ENCODE assay signal across 19 cellular contexts in the genomic region with DNA sequence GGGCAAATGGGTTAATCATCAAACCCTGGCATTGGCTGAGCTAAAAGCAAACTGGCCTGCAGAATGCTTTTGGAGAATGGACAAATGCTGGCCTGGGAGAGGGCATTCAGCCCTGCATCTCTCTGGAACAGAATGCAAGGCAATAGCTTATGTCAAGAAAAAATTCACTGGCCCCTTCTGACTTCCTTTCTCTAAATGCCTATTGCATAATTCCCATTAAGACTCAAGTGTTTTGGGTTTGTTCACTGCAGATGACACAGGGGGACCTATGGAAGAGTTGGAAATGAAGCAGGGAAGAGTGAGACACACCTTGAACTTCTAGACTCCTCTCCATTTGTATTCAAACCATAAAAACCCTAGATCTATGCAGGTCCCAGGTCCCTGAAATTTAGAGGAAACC. TPM values are rescaled to one million over a fixed set of nuclear protein-coding genes. Genes with fewer than 3 reads are reported as not detected.
"Had no signal": no experiment of that assay in that cellular context is flagged by ENCODE, and none has a peak within 500 bp of the region (broad histone marks: within the 10 kb centered on the region; RNA-seq: fewer than 3 reads in every experiment).

No MANE protein-coding gene starts in this region.

- ATAC-seq: activated CD8-positive, alpha-beta T cell treated with anti-CD3 and anti-CD28 coated beads, Interleukin-2, amount 10 ng/mL, durations not matched to agents 7 days and 5 days; left colon; natural killer cell treated with Interleukin-12 subunit alpha and Interleukin-12 subunit beta and Interleukin-15 and Interleukin-18, amount 100 ng/mL, for 72 hours; right cardiac atrium had no signal

- H3K4me3 ChIP-seq: adrenal gland, spleen, vagina had no signal

- H3K9me3 Mint-ChIP-seq: dendritic cell treated with granulocyte-macrophage colony-stimulating factor and Interleukin-4, amounts not matched to agents 40 ng/mL and 50 ng/mL, for 4 days; endodermal cell; natural killer cell treated with Interleukin-12 subunit alpha and Interleukin-12 subunit beta and Interleukin-15 and Interleukin-18, amount 100 ng/mL, for 72 hours had no signal

- DNase-seq: activated CD4-positive, alpha-beta T cell treated with anti-CD3 and anti-CD28 coated beads for 4 hours; activated CD8-positive, alpha-beta memory T cell treated with anti-CD3 and anti-CD28 coated beads, Interleukin-2, amount 50 U/mL, for 48 hours; activated CD8-positive, alpha-beta T cell treated with anti-CD3 and anti-CD28 coated beads, Interleukin-2, amount 10 ng/mL, durations not matched to agents 7 days and 5 days; activated naive CD4-positive, alpha-beta T cell treated with Interleukin-2 at 50 U/mL for 16 hours; adrenal gland; central memory CD4-positive, alpha-beta T cell; endodermal cell; erythroblast; left colon; nucleus accumbens; right cardiac atrium; spleen; stimulated activated CD4-positive, alpha-beta T cell treated with anti-CD3 and anti-CD28 coated beads, Interleukin-1b, Interleukin-23, amount 100 ng/mL, for 48 hours; stimulated activated naive CD4-positive, alpha-beta T cell treated with Interleukin-2 at 50 U/mL for 16 hours; T1000; WERI-Rb-1 had no signal

- H3K9me3 ChIP-seq: adrenal gland, spleen, vagina had no signal

- H3K27me3 Mint-ChIP-seq: dendritic cell treated with granulocyte-macrophage colony-stimulating factor and Interleukin-4, amounts not matched to agents 40 ng/mL and 50 ng/mL, for 4 days; natural killer cell treated with Interleukin-12 subunit alpha and Interleukin-12 subunit beta and Interleukin-15 and Interleukin-18, amount 100 ng/mL, for 72 hours had no signal

- H3K27me3 ChIP-seq: adrenal gland, spleen, vagina had no signal

- H3K27ac Mint-ChIP-seq: activated CD8-positive, alpha-beta T cell treated with anti-CD3 and anti-CD28 coated beads, Interleukin-2, amount 10 ng/mL, durations not matched to agents 7 days and 5 days; dendritic cell treated with granulocyte-macrophage colony-stimulating factor and Interleukin-4, amounts not matched to agents 40 ng/mL and 50 ng/mL, for 4 days; endodermal cell; natural killer cell treated with Interleukin-12 subunit alpha and Interleukin-12 subunit beta and Interleukin-15 and Interleukin-18, amount 100 ng/mL, for 72 hours had no signal

- H3K4me3 Mint-ChIP-seq: activated CD8-positive, alpha-beta T cell treated with anti-CD3 and anti-CD28 coated beads, Interleukin-2, amount 10 ng/mL, durations not matched to agents 7 days and 5 days; dendritic cell treated with granulocyte-macrophage colony-stimulating factor and Interleukin-4, amounts not matched to agents 40 ng/mL and 50 ng/mL, for 4 days; endodermal cell; natural killer cell treated with Interleukin-12 subunit alpha and Interleukin-12 subunit beta and Interleukin-15 and Interleukin-18, amount 100 ng/mL, for 72 hours had no signal

- H3K36me3 Mint-ChIP-seq: natural killer cell treated with Interleukin-12 subunit alpha and Interleukin-12 subunit beta and Interleukin-15 and Interleukin-18, amount 100 ng/mL, for 72 hours had no signal

- H3K27ac ChIP-seq: adrenal gland, vagina, WERI-Rb-1 had no signal

RNA-seq across cellular contexts. Expression of gene CASQ1, which starts 30.7 kb away (rescaled TPM):
- total RNA-seq: activated CD8-positive, alpha-beta T cell treated with anti-CD3 and anti-CD28 coated beads, Interleukin-2, amount 10 ng/mL, durations not matched to agents 7 days and 5 days; natural killer cell treated with Interleukin-12 subunit alpha and Interleukin-12 subunit beta and Interleukin-15 and Interleukin-18, amount 100 ng/mL, for 72 hours; vagina had no signal
